Comparison of ENCODE assay signal across 1 cellular context in the genomic region with DNA sequence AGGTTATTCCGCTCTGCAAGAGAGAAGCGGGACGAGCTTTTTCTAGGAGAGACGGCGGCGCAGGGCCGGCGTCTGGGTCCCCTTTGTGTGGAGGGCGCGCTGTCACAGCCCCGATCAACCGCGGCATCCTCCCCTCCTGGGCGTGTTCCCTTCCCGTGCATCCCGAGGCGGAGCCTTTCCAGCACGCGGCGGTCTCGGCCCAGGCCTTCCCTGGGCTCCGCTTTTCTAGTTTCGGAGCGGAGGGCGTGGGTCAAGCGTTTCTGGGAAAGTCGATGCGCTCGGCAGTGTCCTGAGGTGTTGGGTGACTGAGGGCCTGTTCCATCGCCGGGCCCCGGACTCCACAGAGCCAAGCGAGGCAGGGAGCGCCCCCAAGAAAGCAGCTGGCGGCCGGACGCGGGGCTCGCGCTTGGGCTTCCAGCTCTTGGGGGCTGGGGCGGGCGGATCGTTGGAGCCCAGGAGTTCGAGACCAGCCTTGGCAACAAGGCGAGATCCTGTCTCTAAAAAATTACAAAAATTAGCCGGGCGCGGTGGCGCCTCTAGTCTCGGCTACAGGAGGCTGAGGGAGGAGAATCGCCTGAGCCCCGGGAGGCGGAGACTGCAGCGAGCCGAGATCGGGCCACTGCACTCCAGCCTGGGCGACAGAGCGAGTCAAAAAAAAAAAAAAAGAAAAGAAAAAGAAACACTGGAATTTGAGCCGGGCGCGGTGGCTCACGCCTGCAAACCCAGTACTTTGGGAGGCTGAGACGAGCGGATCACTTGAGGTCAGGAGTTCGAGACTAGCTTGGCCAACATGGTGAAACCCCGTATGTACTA.
TF ChIP-seq lines count a peak whose summit lies in the region.

No MANE protein-coding gene starts in this region.

TF ChIP-seq in HEK293, 187 proteins besides CTCF, POLR2A, EP300 and RAD21 (continued from another document):
- TF ChIP-seq, protein P1, sequence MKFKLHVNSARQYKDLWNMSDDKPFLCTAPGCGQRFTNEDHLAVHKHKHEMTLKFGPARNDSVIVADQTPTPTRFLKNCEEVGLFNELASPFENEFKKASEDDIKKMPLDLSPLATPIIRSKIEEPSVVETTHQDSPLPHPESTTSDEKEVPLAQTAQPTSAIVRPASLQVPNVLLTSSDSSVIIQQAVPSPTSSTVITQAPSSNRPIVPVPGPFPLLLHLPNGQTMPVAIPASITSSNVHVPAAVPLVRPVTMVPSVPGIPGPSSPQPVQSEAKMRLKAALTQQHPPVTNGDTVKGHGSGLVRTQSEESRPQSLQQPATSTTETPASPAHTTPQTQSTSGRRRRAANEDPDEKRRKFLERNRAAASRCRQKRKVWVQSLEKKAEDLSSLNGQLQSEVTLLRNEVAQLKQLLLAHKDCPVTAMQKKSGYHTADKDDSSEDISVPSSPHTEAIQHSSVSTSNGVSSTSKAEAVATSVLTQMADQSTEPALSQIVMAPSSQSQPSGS (tag by site-specific recombination; IDR thresholded peaks at IDR 0.05; ENCODE audit: low read depth), result no peak
- TF ChIP-seq ZNF837 (tag by site-specific recombination; IDR thresholded peaks at IDR 0.05), result no peak
- TF ChIP-seq ZNF596 (tag by site-specific recombination; IDR thresholded peaks at IDR 0.05), result no peak
- TF ChIP-seq SCRT1 (tag by site-specific recombination; IDR thresholded peaks at IDR 0.05; ENCODE audit: borderline replicate concordance), result no peak
TF ChIP-seq in HEK293: peak in this region for 11.
